22 cellular contexts compared by ENCODE assay signal in genomic region chr10:49107111-49107889, GRCh38. TPM values are rescaled to one million over a fixed set of nuclear protein-coding genes. Genes with fewer than 3 reads are reported as not detected.
"Had no signal": no experiment of that assay in that cellular context is flagged by ENCODE, and none has a peak within 500 bp of the region (broad histone marks: within the 10 kb centered on the region; RNA-seq: fewer than 3 reads in every experiment).

No MANE protein-coding gene starts in this region.

- H3K36me3 ChIP-seq: neutrophil had no signal

- DNase-seq: activated CD4-positive, alpha-beta T cell treated with anti-CD3 and anti-CD28 coated beads, Interleukin-2, amount 50 U/mL, for 1 hour; activated CD4-positive, CD25-positive, alpha-beta regulatory T cell treated with anti-CD3 and anti-CD28 coated beads, Interleukin-2, amount 50 U/mL, for 72 hours; activated CD8-positive, alpha-beta memory T cell treated with anti-CD3 and anti-CD28 coated beads for 24 hours; activated effector memory CD4-positive, alpha-beta T cell treated with Interleukin-2 at 50 U/mL for 16 hours; activated naive CD4-positive, alpha-beta T cell treated with anti-CD3 and anti-CD28 coated beads, Interleukin-2, amount 10 ng/mL, durations not matched to agents 7 days and 5 days; activated naive CD8-positive, alpha-beta T cell treated with anti-CD3 and anti-CD28 coated beads, Interleukin-2, amount 50 U/mL, for 24 hours; activated T-cell treated with anti-CD3 and anti-CD28 coated beads, Interleukin-2, amount 50 U/mL, for 48 hours; dermis blood vessel endothelial cell; endodermal cell; foreskin fibroblast; mammary epithelial cell; naive B cell; stimulated activated CD8-positive, alpha-beta memory T cell treated with anti-CD3 and anti-CD28 coated beads, Interleukin-4, amount 100 ng/mL, for 48 hours; stimulated activated naive CD4-positive, alpha-beta T cell had no signal

- H3K4me3 ChIP-seq: hepatocyte had no signal

- ATAC-seq: activated naive CD8-positive, alpha-beta T cell treated with anti-CD3 and anti-CD28 coated beads, Interleukin-2, amount 50 U/mL, for 24 hours had no signal

- H3K79me2 ChIP-seq: hepatocyte had no signal

- H3K9me3 ChIP-seq: neutrophil had no signal

- H2AFZ ChIP-seq: hepatocyte, parathyroid adenoma had no signal

- H3K4me2 ChIP-seq: hepatocyte had no signal

- H3K9ac ChIP-seq: parathyroid adenoma had no signal

- H3K27ac ChIP-seq: epithelial cell of prostate, hepatocyte, neutrophil, parathyroid adenoma had no signal

- H3K27me3 ChIP-seq: hepatocyte, neutrophil had no signal

RNA-seq across cellular contexts. Expression of gene VSTM4, which starts 8.0 kb away (rescaled TPM):
- polyA plus RNA-seq: mammary epithelial cell had no signal

RNA-seq across cellular contexts. Expression of gene FAM170B, which starts 26.5 kb away (rescaled TPM):
- total RNA-seq: chondrocyte, dermis blood vessel endothelial cell, endodermal cell, glomerular endothelial cell, hepatocyte, left cardiac atrium, mammary epithelial cell, mononuclear cell had no signal
- polyA plus RNA-seq: hepatocyte, mammary epithelial cell had no signal
